Comparison of ENCODE assay signal across 8 cellular contexts in genomic region chr16:84819644-84820304, GRCh38. TPM values are rescaled to one million over a fixed set of nuclear protein-coding genes. Genes with fewer than 3 reads are reported as not detected.
DNase-seq lines count a peak whose midpoint lies in the region; ATAC-seq and TF ChIP-seq lines count a peak whose summit lies in the region.

Gene CRISPLD2, plus strand, starts transcription at chr16:84819985. Its CDS starts 18,511 bp downstream, at chr16:84838496.

- H3K27ac Mint-ChIP-seq in T-cell (no peak within 1 kb of the TSS), osteocyte (ENCODE audit: unreplicated experiment) (no peak within 1 kb of the TSS)
- H3K27ac Mint-ChIP-seq in activated naive CD8-positive, alpha-beta T cell treated with anti-CD3 and anti-CD28 coated beads, Interleukin-2, amount 50 U/mL, for 24 hours: no peak within 1 kb of the TSS

- intact Hi-C loops in Right ventricle myocardium superior (cut with DNase I): no loop called here

- no peaks in the 10 kb centered on the region for H3K36me3 Mint-ChIP-seq in T-cell
- H3K36me3 Mint-ChIP-seq in activated naive CD8-positive, alpha-beta T cell treated with anti-CD3 and anti-CD28 coated beads, Interleukin-2, amount 50 U/mL, for 24 hours (ENCODE audit: low read depth): no peaks in the 10 kb centered on the region
- H3K36me3 Mint-ChIP-seq in osteocyte (ENCODE audit: unreplicated experiment): no peaks in the 10 kb centered on the region

- POLR2A ChIA-PET in T-cell (lab: Charles Lee): no interaction called here

- H3K4me3 ChIP-seq in GM12865 (ENCODE audit: low read depth, low read length): no peak within 1 kb of the TSS

- DNase-seq in GM12865 (ENCODE audit: low read depth): peak; percentile 20
- DNase-seq in NCI-H1105 (lab: John Stamatoyannopoulos, UW): peak; percentile 78
- DNase-seq in T-cell: peak; percentile 68 to 93 (median 87)
- peak; percentile 86 for DNase-seq in activated naive CD8-positive, alpha-beta T cell treated with anti-CD3 and anti-CD28 coated beads, Interleukin-2, amount 50 U/mL, for 24 hours
- DNase-seq in Right ventricle myocardium superior: peak; percentile 98
- DNase-seq in osteocyte (ENCODE audit: extremely low spot score, unreplicated experiment): peak; percentile 94
- DNase-seq in substantia nigra (lab: John Stamatoyannopoulos, UW): peak; percentile 15 to 96 (median 75)

- no peak within 1 kb of the TSS for H3K27ac ChIP-seq in substantia nigra (ENCODE audit: low read depth, low read length, poor library complexity, severe bottlenecking)

- TF ChIP-seq CTCF in GM12865 (IDR thresholded peaks at IDR 0.05; ENCODE audit: insufficient read depth, low read depth, low read length, missing control alignments) (no peak), osteocyte (IDR thresholded peaks at IDR 0.05) (no peak)

- peaks cover 14 to 20% of the 10 kb centered on the region in 2 donors for H3K27me3 Mint-ChIP-seq in T-cell
- peaks cover 42% of the 10 kb centered on the region for H3K27me3 Mint-ChIP-seq in activated naive CD8-positive, alpha-beta T cell treated with anti-CD3 and anti-CD28 coated beads, Interleukin-2, amount 50 U/mL, for 24 hours
- H3K27me3 Mint-ChIP-seq in osteocyte (ENCODE audit: unreplicated experiment): peaks cover 3% of the 10 kb centered on the region

- CTCF ChIA-PET in T-cell (lab: Charles Lee): interaction anchor here in 1 of 2 donors (0.6 to 0.7 kb wide), 2 partner anchors 81 to 625 kb away, joined by 3 read pairs; no protein-coding TSS in a partner anchor

- H3K4me3 Mint-ChIP-seq in T-cell (peak within 1 kb of the TSS; percentile 68 to 84 (median 78)), osteocyte (ENCODE audit: unreplicated experiment) (peak within 1 kb of the TSS; percentile 75)
- peak within 1 kb of the TSS; percentile 70 for H3K4me3 Mint-ChIP-seq in activated naive CD8-positive, alpha-beta T cell treated with anti-CD3 and anti-CD28 coated beads, Interleukin-2, amount 50 U/mL, for 24 hours

- ATAC-seq in T-cell (replicated peaks in 1 of 4): peak; percentile 99 to 100 (median 99)
- peak; percentile 94 for ATAC-seq in activated naive CD8-positive, alpha-beta T cell treated with anti-CD3 and anti-CD28 coated beads, Interleukin-2, amount 50 U/mL, for 24 hours
- peak; percentile 95 for ATAC-seq in Right ventricle myocardium superior (ENCODE audit: poor library complexity)
- no peak for ATAC-seq in HG02623 (IDR thresholded peaks at IDR 0.05; ENCODE audit: unreplicated experiment)

- no peaks in the 10 kb centered on the region for H3K9me3 Mint-ChIP-seq in T-cell
- H3K9me3 Mint-ChIP-seq in activated naive CD8-positive, alpha-beta T cell treated with anti-CD3 and anti-CD28 coated beads, Interleukin-2, amount 50 U/mL, for 24 hours: no peaks in the 10 kb centered on the region
- no peaks in the 10 kb centered on the region for H3K9me3 Mint-ChIP-seq in osteocyte (ENCODE audit: unreplicated experiment)

- peaks cover 11 to 18% (median 16%) of the 10 kb centered on the region in 3 donors for H3K4me1 Mint-ChIP-seq in T-cell
- H3K4me1 Mint-ChIP-seq in activated naive CD8-positive, alpha-beta T cell treated with anti-CD3 and anti-CD28 coated beads, Interleukin-2, amount 50 U/mL, for 24 hours: peaks cover 9% of the 10 kb centered on the region
- H3K4me1 Mint-ChIP-seq in osteocyte (ENCODE audit: unreplicated experiment): peaks cover 17% of the 10 kb centered on the region

RNA-seq across cellular contexts. Expression of gene CRISPLD2, which starts in this region (rescaled TPM):
- total RNA-seq in T-cell (1 to 10 TPM in 4 of 5 donors, under 1 TPM in 1; 0.76 to 2.8 (median 1.8) TPM), Right ventricle myocardium superior (23.5 TPM), osteocyte (3.3 and 3.5 TPM in 2 replicates)

Comparison
In these comparisons a context has a peak if more than half of its experiments do, and no peak if none do; other contexts are left out.
1. DNase-seq: peak in every context shown above with its lines; median percentile 98 in Right ventricle myocardium superior; 94 in osteocyte; 87 in T-cell; 86 in activated naive CD8-positive, alpha-beta T cell treated with anti-CD3 and anti-CD28 coated beads, Interleukin-2, amount 50 U/mL, for 24 hours; 78 in NCI-H1105; 75 in substantia nigra; 20 in GM12865.